Comparison of ENCODE assay signal across 25 cellular contexts in genomic region chr9:79928661-79929060, GRCh38.
"Had no signal": no experiment of that assay in that cellular context is flagged by ENCODE, and none has a peak within 500 bp of the region (broad histone marks: within the 10 kb centered on the region; RNA-seq: fewer than 3 reads in every experiment).

No MANE protein-coding gene starts in this region.

- H3K4me3 ChIP-seq: cardiac muscle cell, coronary artery, Peyer's patch, SJCRH30 had no signal

- DNase-seq: activated CD4-positive, alpha-beta memory T cell treated with anti-CD3 and anti-CD28 coated beads, Interleukin-2, amount 10 ng/mL, durations not matched to agents 7 days and 5 days; activated CD4-positive, alpha-beta T cell treated with anti-CD3 and anti-CD28 coated beads, Interleukin-2, amount 10 ng/mL, durations not matched to agents 7 days and 5 days; activated CD4-positive, CD25-positive, alpha-beta regulatory T cell; activated gamma-delta T cell treated with Interleukin-2 at 50 U/mL for 16 hours; activated naive CD4-positive, alpha-beta T cell treated with anti-CD3 and anti-CD28 coated beads, Interleukin-2, amount 10 ng/mL, durations not matched to agents 7 days and 5 days; activated naive CD8-positive, alpha-beta T cell treated with anti-CD3 and anti-CD28 coated beads for 36 hours; activated T-cell treated with anti-CD3 and anti-CD28 coated beads, Interleukin-2, amount 50 U/mL, for 72 hours; brain microvascular endothelial cell; MM.1S; NCI-H1048; NCI-H146; NCI-H187 treated with DMSO at 0.1 percent for 48 hours; NCI-H345; NCI-H510A; NCI-H526 treated with DMSO at 0.1 percent for 48 hours; NCI-H82; Peyer's patch; Right ventricle myocardium superior; SJCRH30; SK-N-SH; T-helper 1 cell had no signal

- H3K27ac ChIP-seq: brain microvascular endothelial cell, cardiac muscle cell, coronary artery, Peyer's patch, RWPE1, SJCRH30, VCaP had no signal

- H3K27me3 ChIP-seq: brain microvascular endothelial cell, cardiac muscle cell, Peyer's patch, SJCRH30 had no signal

- H3K9me3 ChIP-seq: Peyer's patch, SJCRH30, SK-N-SH had no signal

- H3K9ac ChIP-seq: SK-N-SH had no signal

- H3K36me3 ChIP-seq: brain microvascular endothelial cell, cardiac muscle cell, Peyer's patch, SJCRH30 had no signal

- H3K9me2 ChIP-seq: SK-N-SH had no signal

- H3K4me1 ChIP-seq: Peyer's patch, SJCRH30 had no signal

- H3K4me2 ChIP-seq: SK-N-SH had no signal

- ATAC-seq: activated T-cell treated with anti-CD3 and anti-CD28 coated beads, Interleukin-2, amount 50 U/mL, for 72 hours had no signal
